ENCODE assay signal across 8 cellular contexts in the genomic region with DNA sequence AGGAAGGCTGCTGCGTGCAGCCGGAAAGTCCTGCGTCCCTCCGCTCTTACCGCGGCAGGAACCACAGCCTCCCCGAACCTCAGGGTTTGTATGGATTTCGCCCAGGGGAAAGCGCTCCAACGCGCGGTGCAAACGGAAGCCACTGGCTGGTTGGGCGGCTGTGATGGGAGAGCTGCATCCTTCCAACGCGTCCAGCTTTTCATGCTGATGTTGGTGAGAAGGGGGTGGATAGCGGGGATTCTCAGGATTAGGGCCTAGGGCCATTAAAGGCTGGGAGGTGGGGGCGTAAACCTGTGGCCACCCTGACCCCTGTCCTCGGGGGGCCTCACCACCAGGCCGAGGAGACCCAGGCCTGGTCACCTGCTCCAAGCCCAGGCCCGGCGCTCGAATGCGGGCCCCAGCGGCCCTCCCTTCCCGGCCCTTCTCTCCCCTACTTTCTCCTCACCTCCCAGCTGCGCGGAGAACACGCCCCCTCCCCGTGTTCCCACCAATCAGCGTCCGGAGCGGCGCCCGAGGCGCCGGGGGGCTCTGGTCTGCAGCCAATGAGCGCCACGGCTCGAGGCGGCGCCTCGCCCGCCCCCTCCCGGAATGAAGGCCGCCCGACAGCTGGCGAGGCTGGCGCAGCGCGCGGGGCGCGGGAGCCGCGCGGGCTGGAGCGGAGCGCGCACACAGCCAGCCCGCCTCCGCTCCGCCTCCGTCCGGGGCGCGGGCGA. TPM values are rescaled to one million over a fixed set of nuclear protein-coding genes. Genes with fewer than 3 reads are reported as not detected.
DNase-seq lines count a peak whose midpoint lies in the region; ATAC-seq and TF ChIP-seq lines count a peak whose summit lies in the region.

No MANE protein-coding gene starts in this region.

- peaks cover 7% of the 10 kb centered on the region for H3K27me3 Mint-ChIP-seq in glutamatergic neuron (ENCODE audit: unreplicated experiment)

- H3K9ac ChIP-seq in DND-41 (ENCODE audit: low read depth, low read length): peak overlapping the region; percentile 71

- peaks cover 23% of the 10 kb centered on the region; the same call in 1 of the 2 replicates for H4K20me1 ChIP-seq in DND-41 (ENCODE audit: insufficient read depth, low read length)
- H4K20me1 ChIP-seq in osteoblast (ENCODE audit: insufficient read depth, low read length): peaks cover 21% of the 10 kb centered on the region

- H3K36me3 Mint-ChIP-seq in activated naive CD4-positive, alpha-beta T cell treated with anti-CD3 and anti-CD28 coated beads, Interleukin-2, amount 50 U/mL, for 72 hours: no peaks in the 10 kb centered on the region
- no peaks in the 10 kb centered on the region for H3K36me3 Mint-ChIP-seq in glutamatergic neuron (ENCODE audit: unreplicated experiment)

- H3K4me2 ChIP-seq in DND-41 (ENCODE audit: insufficient read depth, low read length) (peak overlapping the region; percentile 65), osteoblast (ENCODE audit: insufficient read depth, low read length) (peak overlapping the region; percentile 58)

- H3K79me2 ChIP-seq in DND-41 (ENCODE audit: insufficient read depth, low read length) (peaks cover 31% of the 10 kb centered on the region), osteoblast (ENCODE audit: insufficient read depth, low read length) (no peaks in the 10 kb centered on the region)

- H3K4me1 Mint-ChIP-seq in glutamatergic neuron (ENCODE audit: low read depth, unreplicated experiment): peaks cover 16% of the 10 kb centered on the region

- no peak for TF ChIP-seq EP300 in suprapubic skin (IDR thresholded peaks at IDR 0.05)

- WGBS in suprapubic skin: 20% methylated on average over 23 of the region's 68 CpGs

- H3K36me3 ChIP-seq in DND-41 (ENCODE audit: insufficient read depth, low read length) (peaks cover 27% of the 10 kb centered on the region), osteoblast (ENCODE audit: insufficient read depth, low read length) (peaks cover 8% of the 10 kb centered on the region), suprapubic skin (peaks cover 15% of the 10 kb centered on the region)

- H2AFZ ChIP-seq in DND-41 (ENCODE audit: low read depth, low read length): peak overlapping the region; percentile 64
- no peak overlapping the region for H2AFZ ChIP-seq in osteoblast (ENCODE audit: low read length)

- TF ChIP-seq POLR2A in suprapubic skin (IDR thresholded peaks at IDR 0.05): no peak

- H3K27me3 ChIP-seq in DND-41 (ENCODE audit: insufficient read depth, low read length, poor library complexity): no peaks in the 10 kb centered on the region
- H3K27me3 ChIP-seq in osteoblast (ENCODE audit: insufficient read depth, low read length): no peaks in the 10 kb centered on the region
- H3K27me3 ChIP-seq in suprapubic skin: no peaks in the 10 kb centered on the region

- peak; percentile 81 for ATAC-seq in DND-41 (ENCODE audit: insufficient read depth, low read depth)
- peak; percentile 53 for ATAC-seq in GM21825 (IDR thresholded peaks at IDR 0.05; ENCODE audit: unreplicated experiment)
- ATAC-seq in SK-N-SH treated with all-trans-retinoic acid at 6 μM for 48 hours: peak; percentile 72
- ATAC-seq in activated naive CD4-positive, alpha-beta T cell treated with anti-CD3 and anti-CD28 coated beads, Interleukin-2, amount 50 U/mL, for 72 hours: peak; percentile 55 to 77

- DNase-seq in DND-41 (peak; percentile 97), LNCaP clone FGC (ENCODE audit: low read depth) (no peak), glutamatergic neuron (peak; percentile 95), osteoblast (ENCODE audit: insufficient read length, low spot score, missing footprints) (peak; percentile 99), suprapubic skin (ENCODE audit: low spot score in 2 of 2) (peak; percentile 88 to 89)
- peak; percentile 60 to 74 for DNase-seq in activated naive CD4-positive, alpha-beta T cell treated with anti-CD3 and anti-CD28 coated beads, Interleukin-2, amount 50 U/mL, for 72 hours (ENCODE audit: low spot score in 2 of 2)

- peak overlapping the region; percentile 79 for H3K4me3 Mint-ChIP-seq in glutamatergic neuron (ENCODE audit: unreplicated experiment)

- peak overlapping the region in 1 of 2 donors; percentile 81 for H3K27ac Mint-ChIP-seq in activated naive CD4-positive, alpha-beta T cell treated with anti-CD3 and anti-CD28 coated beads, Interleukin-2, amount 50 U/mL, for 72 hours
- H3K27ac Mint-ChIP-seq in glutamatergic neuron (ENCODE audit: unreplicated experiment): peak overlapping the region; percentile 59

- TF ChIP-seq CTCF in DND-41 (IDR thresholded peaks at IDR 0.05; ENCODE audit: borderline replicate concordance, extremely low read depth, low read length, poor library complexity, severe bottlenecking) (peak; percentile 48), LNCaP clone FGC (IDR thresholded peaks at IDR 0.05; ENCODE audit: control insufficient read depth, extremely low read depth, insufficient read depth) (0 out of 2 replicates have a peak, but pooled peaks have one; percentile 8), glutamatergic neuron (IDR thresholded peaks at IDR 0.05; ENCODE audit: partially characterized antibody, unreplicated experiment) (no peak), osteoblast (IDR thresholded peaks at IDR 0.05; ENCODE audit: extremely low read depth, low read depth, low read length) (no peak), suprapubic skin (IDR thresholded peaks at IDR 0.05) (no peak)

- H3K4me3 ChIP-seq in DND-41 (ENCODE audit: low read depth in 1 of 2, low read length in 2 of 2) (peak overlapping the region in 1 of 2 experiments; percentile 54; a peak in 2 of 4 replicates), LNCaP clone FGC (ENCODE audit: low read depth, low read length) (peak overlapping the region; percentile 33), osteoblast (ENCODE audit: insufficient read depth, low read length) (peak overlapping the region; percentile 47), suprapubic skin (peak overlapping the region; percentile 71)

- H3K9me3 ChIP-seq in DND-41 (ENCODE audit: insufficient read depth, low read length, severe bottlenecking) (no peaks in the 10 kb centered on the region), osteoblast (ENCODE audit: low read depth, low read length) (no peaks in the 10 kb centered on the region), suprapubic skin (no peaks in the 10 kb centered on the region)

- H3K27ac ChIP-seq in DND-41 (ENCODE audit: low read length) (no peak overlapping the region; the same call in 1 of the 2 replicates), osteoblast (ENCODE audit: low read depth, low read length) (no peak overlapping the region), suprapubic skin (peak overlapping the region; percentile 6)

- H3K4me1 ChIP-seq in DND-41 (ENCODE audit: insufficient read depth, low read length): peaks cover 44% of the 10 kb centered on the region
- H3K4me1 ChIP-seq in osteoblast (ENCODE audit: insufficient read depth, low read length): peaks cover 22% of the 10 kb centered on the region
- peaks cover 33% of the 10 kb centered on the region for H3K4me1 ChIP-seq in suprapubic skin

- H3K9me3 Mint-ChIP-seq in activated naive CD4-positive, alpha-beta T cell treated with anti-CD3 and anti-CD28 coated beads, Interleukin-2, amount 50 U/mL, for 72 hours: no peaks in the 10 kb centered on the region
- peaks cover 8% of the 10 kb centered on the region for H3K9me3 Mint-ChIP-seq in glutamatergic neuron (ENCODE audit: unreplicated experiment)

TF ChIP-seq in SK-N-SH treated with all-trans-retinoic acid at 6 μM for 48 hours, 23 proteins besides CTCF, POLR2A, EP300 and RAD21:
- TF ChIP-seq, protein P1, sequence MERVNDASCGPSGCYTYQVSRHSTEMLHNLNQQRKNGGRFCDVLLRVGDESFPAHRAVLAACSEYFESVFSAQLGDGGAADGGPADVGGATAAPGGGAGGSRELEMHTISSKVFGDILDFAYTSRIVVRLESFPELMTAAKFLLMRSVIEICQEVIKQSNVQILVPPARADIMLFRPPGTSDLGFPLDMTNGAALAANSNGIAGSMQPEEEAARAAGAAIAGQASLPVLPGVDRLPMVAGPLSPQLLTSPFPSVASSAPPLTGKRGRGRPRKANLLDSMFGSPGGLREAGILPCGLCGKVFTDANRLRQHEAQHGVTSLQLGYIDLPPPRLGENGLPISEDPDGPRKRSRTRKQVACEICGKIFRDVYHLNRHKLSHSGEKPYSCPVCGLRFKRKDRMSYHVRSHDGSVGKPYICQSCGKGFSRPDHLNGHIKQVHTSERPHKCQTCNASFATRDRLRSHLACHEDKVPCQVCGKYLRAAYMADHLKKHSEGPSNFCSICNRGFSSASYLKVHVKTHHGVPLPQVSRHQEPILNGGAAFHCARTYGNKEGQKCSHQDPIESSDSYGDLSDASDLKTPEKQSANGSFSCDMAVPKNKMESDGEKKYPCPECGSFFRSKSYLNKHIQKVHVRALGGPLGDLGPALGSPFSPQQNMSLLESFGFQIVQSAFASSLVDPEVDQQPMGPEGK (CRISPR knock-in tag; IDR thresholded peaks at IDR 0.05; ENCODE audit: borderline replicate concordance): peak; percentile 63
- no peak for TF ChIP-seq TCF4 (CRISPR knock-in tag; IDR thresholded peaks at IDR 0.05; ENCODE audit: borderline replicate concordance)
TF ChIP-seq in SK-N-SH treated with all-trans-retinoic acid at 6 μM for 48 hours: peak in this region for 1.

RNA-seq across cellular contexts. Expression of gene NANOS1, which starts 0.5 kb away (rescaled TPM):
- under 1 TPM in 1 of 2 donors, not detected in 1; 0.14 TPM for total RNA-seq in activated naive CD4-positive, alpha-beta T cell treated with anti-CD3 and anti-CD28 coated beads, Interleukin-2, amount 50 U/mL, for 72 hours
- 34.0 TPM for total RNA-seq in glutamatergic neuron (ENCODE audit: unreplicated experiment)
- 1.1 and 1.2 TPM in 2 replicates for total RNA-seq in osteoblast
- total RNA-seq in suprapubic skin: 1 to 10 TPM; 2.3 to 2.9 (median 2.7) TPM

RNA-seq across cellular contexts. Expression of gene EIF3A, which starts 51.6 kb away (rescaled TPM):
- total RNA-seq in activated naive CD4-positive, alpha-beta T cell treated with anti-CD3 and anti-CD28 coated beads, Interleukin-2, amount 50 U/mL, for 72 hours: 100 to 1,000 TPM; 125 to 129 TPM
- 110 TPM for total RNA-seq in glutamatergic neuron (ENCODE audit: unreplicated experiment)
- 135 and 151 TPM in 2 replicates for total RNA-seq in osteoblast
- total RNA-seq in suprapubic skin: 100 to 1,000 TPM; 116 to 148 (median 123) TPM

Comparison
In these comparisons a context has a peak if more than half of its experiments do, and no peak if none do; other contexts are left out.
1. CTCF ChIP-seq: peak in DND-41 (single experiment) and LNCaP clone FGC (single experiment); none in glutamatergic neuron (single experiment), osteoblast (single experiment) and suprapubic skin (0 of 2).
2. Peak in every context shown above with its lines, with median percentiles within 50 percentile points of each other: ATAC-seq.